1 cellular context compared by ENCODE assay signal in the genomic region with DNA sequence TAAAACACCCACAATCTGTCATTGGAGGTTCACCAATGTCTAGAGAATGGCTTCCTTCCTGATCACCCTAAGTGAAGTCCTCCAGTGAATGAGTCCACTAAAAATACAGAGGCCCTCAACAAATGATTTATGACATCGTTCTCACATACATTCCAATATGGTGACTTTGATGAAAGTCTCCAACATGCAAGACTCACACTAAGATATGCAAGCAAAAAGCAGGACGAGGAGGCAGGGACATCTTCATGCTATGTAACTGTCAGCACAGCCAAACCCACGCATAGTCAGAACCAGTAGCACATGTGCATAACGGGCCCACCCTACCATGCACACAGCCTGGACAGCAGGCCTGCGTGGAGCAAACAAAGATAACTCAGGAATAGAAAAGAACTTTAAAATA.
TF ChIP-seq lines count a peak whose summit lies in the region.

No MANE protein-coding gene starts in this region.

TF ChIP-seq in SK-N-SH treated with all-trans-retinoic acid at 6 μM for 48 hours, 23 proteins besides CTCF, POLR2A, EP300 and RAD21 (continued from another document):
- TF ChIP-seq, protein P1, sequence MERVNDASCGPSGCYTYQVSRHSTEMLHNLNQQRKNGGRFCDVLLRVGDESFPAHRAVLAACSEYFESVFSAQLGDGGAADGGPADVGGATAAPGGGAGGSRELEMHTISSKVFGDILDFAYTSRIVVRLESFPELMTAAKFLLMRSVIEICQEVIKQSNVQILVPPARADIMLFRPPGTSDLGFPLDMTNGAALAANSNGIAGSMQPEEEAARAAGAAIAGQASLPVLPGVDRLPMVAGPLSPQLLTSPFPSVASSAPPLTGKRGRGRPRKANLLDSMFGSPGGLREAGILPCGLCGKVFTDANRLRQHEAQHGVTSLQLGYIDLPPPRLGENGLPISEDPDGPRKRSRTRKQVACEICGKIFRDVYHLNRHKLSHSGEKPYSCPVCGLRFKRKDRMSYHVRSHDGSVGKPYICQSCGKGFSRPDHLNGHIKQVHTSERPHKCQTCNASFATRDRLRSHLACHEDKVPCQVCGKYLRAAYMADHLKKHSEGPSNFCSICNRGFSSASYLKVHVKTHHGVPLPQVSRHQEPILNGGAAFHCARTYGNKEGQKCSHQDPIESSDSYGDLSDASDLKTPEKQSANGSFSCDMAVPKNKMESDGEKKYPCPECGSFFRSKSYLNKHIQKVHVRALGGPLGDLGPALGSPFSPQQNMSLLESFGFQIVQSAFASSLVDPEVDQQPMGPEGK (CRISPR knock-in tag; IDR thresholded peaks at IDR 0.05; ENCODE audit: borderline replicate concordance) = no peak
